19 cellular contexts compared by ENCODE assay signal in the genomic region with DNA sequence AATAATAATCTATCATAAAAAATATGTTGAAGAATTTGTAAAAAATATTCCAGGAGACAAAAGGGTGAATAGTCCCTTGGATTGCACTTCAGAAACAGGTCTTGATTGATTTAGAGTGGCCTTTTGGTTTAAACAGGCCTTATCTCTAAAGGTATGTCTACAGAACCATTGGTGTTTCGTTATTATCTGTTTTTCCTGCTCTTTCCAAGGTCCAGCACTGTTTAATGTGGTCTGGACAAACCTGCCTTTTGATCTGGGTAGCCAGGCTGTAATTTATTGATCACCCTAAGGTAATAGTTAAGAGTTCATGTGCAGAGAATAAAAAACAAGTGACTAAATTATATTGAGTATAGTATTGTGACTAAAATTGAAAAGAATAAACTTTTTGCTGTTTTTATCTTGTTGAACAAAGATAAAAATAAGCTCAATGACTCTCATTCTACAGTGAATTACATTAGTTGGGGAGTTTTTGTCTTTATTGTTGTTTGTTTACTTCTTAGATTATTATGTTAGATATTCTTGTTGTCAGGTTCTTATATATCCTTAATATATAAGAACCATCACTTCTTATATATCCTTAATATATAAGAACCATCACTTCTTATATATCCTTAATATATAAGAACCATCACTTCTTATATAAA. TPM values are rescaled to one million over a fixed set of nuclear protein-coding genes. Genes with fewer than 3 reads are reported as not detected.
"Had no signal": no experiment of that assay in that cellular context is flagged by ENCODE, and none has a peak within 500 bp of the region (broad histone marks: within the 10 kb centered on the region; RNA-seq: fewer than 3 reads in every experiment).

No MANE protein-coding gene starts in this region.

- DNase-seq: activated CD4-positive, alpha-beta T cell treated with anti-CD3 and anti-CD28 coated beads, Interleukin-2, amount 10 ng/mL, durations not matched to agents 7 days and 5 days; activated CD4-positive, CD25-positive, alpha-beta regulatory T cell; activated CD8-positive, alpha-beta memory T cell treated with anti-CD3 and anti-CD28 coated beads for 24 hours; activated naive CD4-positive, alpha-beta T cell treated with anti-CD3 and anti-CD28 coated beads, Interleukin-2, amount 10 ng/mL, durations not matched to agents 7 days and 5 days; adrenal gland; central memory CD4-positive, alpha-beta T cell; erythroblast; naive thymus-derived CD8-positive, alpha-beta T cell; stimulated activated CD4-positive, alpha-beta T cell treated with anti-CD3 and anti-CD28 coated beads, Interleukin-4, amount 100 ng/mL, for 24 hours; stimulated activated naive CD8-positive, alpha-beta T cell treated with anti-CD3 and anti-CD28 coated beads, Interleukin-15, amount 100 ng/mL, for 72 hours; T-helper 17 cell; testis; upper lobe of right lung had no signal

- H3K27me3 Mint-ChIP-seq: activated naive CD4-positive, alpha-beta T cell treated with anti-CD3 and anti-CD28 coated beads, Interleukin-2, amount 10 ng/mL, durations not matched to agents 7 days and 5 days; activated T-helper 17 cell treated with anti-CD3 and anti-CD28 coated beads, Interleukin-2, amount 50 U/mL, for 72 hours; naive thymus-derived CD8-positive, alpha-beta T cell; stimulated activated naive CD8-positive, alpha-beta T cell treated with anti-CD3 and anti-CD28 coated beads, Interleukin-15, amount 100 ng/mL, for 72 hours; T-helper 17 cell had no signal

- H3K36me3 Mint-ChIP-seq: activated naive CD4-positive, alpha-beta T cell treated with anti-CD3 and anti-CD28 coated beads, Interleukin-2, amount 10 ng/mL, durations not matched to agents 7 days and 5 days; naive thymus-derived CD8-positive, alpha-beta T cell had no signal

- H3K27me3 ChIP-seq: adrenal gland, body of pancreas, testis, upper lobe of right lung had no signal

- H3K4me1 ChIP-seq: testis had no signal

- H3K27ac Mint-ChIP-seq: activated CD4-positive, alpha-beta T cell treated with anti-CD3 and anti-CD28 coated beads, Interleukin-2, amount 10 ng/mL, durations not matched to agents 7 days and 5 days; activated naive CD4-positive, alpha-beta T cell treated with anti-CD3 and anti-CD28 coated beads, Interleukin-2, amount 10 ng/mL, durations not matched to agents 7 days and 5 days; activated T-helper 17 cell treated with anti-CD3 and anti-CD28 coated beads, Interleukin-2, amount 50 U/mL, for 72 hours; naive thymus-derived CD8-positive, alpha-beta T cell; stimulated activated naive CD8-positive, alpha-beta T cell treated with anti-CD3 and anti-CD28 coated beads, Interleukin-15, amount 100 ng/mL, for 72 hours; T-helper 17 cell had no signal

- H3K9me3 Mint-ChIP-seq: activated CD4-positive, alpha-beta T cell treated with anti-CD3 and anti-CD28 coated beads, Interleukin-2, amount 10 ng/mL, durations not matched to agents 7 days and 5 days; activated naive CD4-positive, alpha-beta T cell treated with anti-CD3 and anti-CD28 coated beads, Interleukin-2, amount 10 ng/mL, durations not matched to agents 7 days and 5 days; activated T-helper 17 cell treated with anti-CD3 and anti-CD28 coated beads, Interleukin-2, amount 50 U/mL, for 72 hours; naive thymus-derived CD8-positive, alpha-beta T cell; stimulated activated naive CD8-positive, alpha-beta T cell treated with anti-CD3 and anti-CD28 coated beads, Interleukin-15, amount 100 ng/mL, for 72 hours had no signal

- ATAC-seq: naive thymus-derived CD8-positive, alpha-beta T cell; stimulated activated naive CD8-positive, alpha-beta T cell treated with anti-CD3 and anti-CD28 coated beads, Interleukin-15, amount 100 ng/mL, for 72 hours; T-helper 17 cell had no signal

- H3K36me3 ChIP-seq: adrenal gland, upper lobe of right lung had no signal

- H3K9me3 ChIP-seq: adrenal gland, body of pancreas, testis, upper lobe of right lung had no signal

- H3K4me1 Mint-ChIP-seq: activated CD4-positive, alpha-beta T cell treated with anti-CD3 and anti-CD28 coated beads, Interleukin-2, amount 10 ng/mL, durations not matched to agents 7 days and 5 days; activated naive CD4-positive, alpha-beta T cell treated with anti-CD3 and anti-CD28 coated beads, Interleukin-2, amount 10 ng/mL, durations not matched to agents 7 days and 5 days; activated T-helper 17 cell treated with anti-CD3 and anti-CD28 coated beads, Interleukin-2, amount 50 U/mL, for 72 hours; naive thymus-derived CD8-positive, alpha-beta T cell; stimulated activated naive CD8-positive, alpha-beta T cell treated with anti-CD3 and anti-CD28 coated beads, Interleukin-15, amount 100 ng/mL, for 72 hours had no signal

- H3K27ac ChIP-seq: adrenal gland, testis, upper lobe of right lung had no signal

- H3K4me3 Mint-ChIP-seq: activated CD4-positive, alpha-beta T cell treated with anti-CD3 and anti-CD28 coated beads, Interleukin-2, amount 10 ng/mL, durations not matched to agents 7 days and 5 days; activated naive CD4-positive, alpha-beta T cell treated with anti-CD3 and anti-CD28 coated beads, Interleukin-2, amount 10 ng/mL, durations not matched to agents 7 days and 5 days; activated T-helper 17 cell treated with anti-CD3 and anti-CD28 coated beads, Interleukin-2, amount 50 U/mL, for 72 hours; naive thymus-derived CD8-positive, alpha-beta T cell; stimulated activated naive CD8-positive, alpha-beta T cell treated with anti-CD3 and anti-CD28 coated beads, Interleukin-15, amount 100 ng/mL, for 72 hours; T-helper 17 cell had no signal

- H3K4me3 ChIP-seq: adrenal gland, body of pancreas, lung, testis, upper lobe of right lung had no signal

RNA-seq across cellular contexts. Expression of a gene that starts 25.1 kb away (rescaled TPM):
- total RNA-seq: activated CD4-positive, alpha-beta T cell treated with anti-CD3 and anti-CD28 coated beads, Interleukin-2, amount 10 ng/mL, durations not matched to agents 7 days and 5 days; activated T-helper 17 cell treated with anti-CD3 and anti-CD28 coated beads, Interleukin-2, amount 50 U/mL, for 72 hours; dermis blood vessel endothelial cell; mononuclear cell; naive thymus-derived CD8-positive, alpha-beta T cell; pulmonary artery endothelial cell; T-helper 17 cell; testis; upper lobe of right lung had no signal
- polyA plus RNA-seq: adrenal gland; lung; naive thymus-derived CD8-positive, alpha-beta T cell had no signal
